20 cellular contexts compared by ENCODE assay signal in the genomic region with DNA sequence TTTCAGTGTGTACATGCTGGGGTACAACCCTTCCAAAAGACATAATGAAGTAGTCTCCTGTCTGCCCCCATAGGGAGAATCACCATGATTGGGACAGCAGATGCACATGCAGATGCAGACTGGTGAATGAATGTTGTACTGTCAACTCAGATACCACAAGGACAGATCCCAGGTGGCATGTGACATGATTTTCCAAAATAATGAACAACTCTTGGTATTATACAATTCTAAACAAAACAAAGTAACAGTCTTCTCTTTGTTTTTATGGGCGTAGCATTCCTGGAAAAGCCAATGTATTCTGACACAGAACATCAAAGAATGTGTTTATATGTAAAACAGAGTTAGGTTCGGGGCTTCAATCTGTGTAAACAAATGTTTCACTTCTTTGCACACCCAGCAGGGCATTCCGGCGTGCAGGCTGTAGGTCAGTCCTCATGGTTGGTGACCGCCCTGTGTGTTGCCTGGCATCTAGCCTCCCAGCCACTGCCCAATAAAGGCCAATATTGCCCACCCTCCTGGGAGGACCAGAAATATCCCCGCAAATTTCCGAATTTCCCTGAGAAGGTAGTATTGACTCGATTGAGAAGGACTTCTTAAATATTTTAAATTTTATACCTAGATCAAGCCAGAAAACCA.
"Had no signal": no experiment of that assay in that cellular context is flagged by ENCODE, and none has a peak within 500 bp of the region (broad histone marks: within the 10 kb centered on the region; RNA-seq: fewer than 3 reads in every experiment).

No MANE protein-coding gene starts in this region.

- H3K36me3 ChIP-seq: adrenal gland, esophagus squamous epithelium, heart left ventricle, neural progenitor cell, prostate gland, thoracic aorta, upper lobe of right lung, WERI-Rb-1 had no signal

- H3K27me3 Mint-ChIP-seq: dendritic cell treated with granulocyte-macrophage colony-stimulating factor and Interleukin-4, amounts not matched to agents 40 ng/mL and 50 ng/mL, for 4 days; effector memory CD8-positive, alpha-beta T cell; stimulated activated naive CD8-positive, alpha-beta T cell treated with anti-CD3 and anti-CD28 coated beads, Interleukin-15, Interleukin-2, amounts not matched to agents 100 ng/mL and 50 ng/mL, for 24 hours had no signal

- H3K36me3 Mint-ChIP-seq: activated naive CD4-positive, alpha-beta T cell treated with anti-CD3 and anti-CD28 coated beads, Interleukin-2, amount 50 U/mL, for 72 hours; neural progenitor cell had no signal

- H3K4me1 ChIP-seq: adrenal gland, esophagus squamous epithelium, neural progenitor cell, prostate gland, upper lobe of right lung had no signal

- H3K27ac Mint-ChIP-seq: activated naive CD4-positive, alpha-beta T cell treated with anti-CD3 and anti-CD28 coated beads, Interleukin-2, amount 50 U/mL, for 72 hours; dendritic cell treated with granulocyte-macrophage colony-stimulating factor and Interleukin-4, amounts not matched to agents 40 ng/mL and 50 ng/mL, for 4 days; naive thymus-derived CD4-positive, alpha-beta T cell; neural progenitor cell; stimulated activated naive CD8-positive, alpha-beta T cell treated with anti-CD3 and anti-CD28 coated beads, Interleukin-15, Interleukin-2, amounts not matched to agents 100 ng/mL and 50 ng/mL, for 24 hours had no signal

- H3K4me3 Mint-ChIP-seq: dendritic cell treated with granulocyte-macrophage colony-stimulating factor and Interleukin-4, amounts not matched to agents 40 ng/mL and 50 ng/mL, for 4 days; effector memory CD8-positive, alpha-beta T cell; naive thymus-derived CD4-positive, alpha-beta T cell; neural progenitor cell; stimulated activated naive CD8-positive, alpha-beta T cell treated with anti-CD3 and anti-CD28 coated beads, Interleukin-15, Interleukin-2, amounts not matched to agents 100 ng/mL and 50 ng/mL, for 24 hours had no signal

- DNase-seq: activated CD4-positive, alpha-beta T cell treated with anti-CD3 and anti-CD28 coated beads for 1 hour; activated CD4-positive, alpha-beta T cell treated with anti-CD3 and anti-CD28 coated beads, Interleukin-2, amount 50 U/mL, for 4 hours; activated gamma-delta T cell; adrenal gland; effector memory CD8-positive, alpha-beta T cell; esophagus squamous epithelium; heart left ventricle; kidney glomerular epithelial cell; mesenchymal stem cell; naive thymus-derived CD4-positive, alpha-beta T cell; right cardiac atrium; upper lobe of right lung; WERI-Rb-1 had no signal

- H3K9me3 Mint-ChIP-seq: activated naive CD4-positive, alpha-beta T cell treated with anti-CD3 and anti-CD28 coated beads, Interleukin-2, amount 50 U/mL, for 72 hours; dendritic cell treated with granulocyte-macrophage colony-stimulating factor and Interleukin-4, amounts not matched to agents 40 ng/mL and 50 ng/mL, for 4 days; effector memory CD8-positive, alpha-beta T cell; naive thymus-derived CD4-positive, alpha-beta T cell; neural progenitor cell; stimulated activated naive CD8-positive, alpha-beta T cell treated with anti-CD3 and anti-CD28 coated beads, Interleukin-15, Interleukin-2, amounts not matched to agents 100 ng/mL and 50 ng/mL, for 24 hours had no signal

- H3K9me3 ChIP-seq: adrenal gland, esophagus squamous epithelium, heart left ventricle, prostate gland, thoracic aorta, upper lobe of right lung had no signal

- H3K4me3 ChIP-seq: adrenal gland, esophagus squamous epithelium, heart left ventricle, neural progenitor cell, prostate gland, skin epidermis, thoracic aorta, upper lobe of right lung had no signal

- H3K27me3 ChIP-seq: adrenal gland, esophagus squamous epithelium, heart left ventricle, neural progenitor cell, upper lobe of right lung had no signal

- ATAC-seq: activated naive CD4-positive, alpha-beta T cell treated with anti-CD3 and anti-CD28 coated beads, Interleukin-2, amount 50 U/mL, for 72 hours; effector memory CD8-positive, alpha-beta T cell; heart left ventricle; naive thymus-derived CD4-positive, alpha-beta T cell; right cardiac atrium; upper lobe of right lung had no signal

- H3K27ac ChIP-seq: adrenal gland, esophagus squamous epithelium, heart left ventricle, neural progenitor cell, prostate gland, skin epidermis, thoracic aorta, upper lobe of right lung, WERI-Rb-1 had no signal
